Comparison of ENCODE assay signal across 10 cellular contexts in genomic region chr18:33210575-33211189, GRCh38.
DNase-seq lines count a peak whose midpoint lies in the region; ATAC-seq and TF ChIP-seq lines count a peak whose summit lies in the region.
"Had no signal": no experiment of that assay in that cellular context is flagged by ENCODE, and none has a peak within 500 bp of the region (broad histone marks: within the 10 kb centered on the region; RNA-seq: fewer than 3 reads in every experiment).

No MANE protein-coding gene starts in this region.

- H4K20me1 ChIP-seq in KMS-11 (ENCODE audit: insufficient read depth) = no peaks in the 10 kb centered on the region

- ATAC-seq in GM19463 (IDR thresholded peaks at IDR 0.05; ENCODE audit: unreplicated experiment) (no peak), HG03280 (IDR thresholded peaks at IDR 0.05; ENCODE audit: unreplicated experiment) (no peak)

- whole genome bisulfite sequencing in testis, 2 donors = 38 to 46% methylated on average over 6 of the region's 6 CpGs

- H3K4me2 ChIP-seq in KMS-11 = no peak overlapping the region

- TF ChIP-seq CTCF in GM12864 (IDR thresholded peaks at IDR 0.05; ENCODE audit: low read depth, low read length, missing control alignments) (peak; percentile 56), KMS-11 (conservative IDR thresholded peaks at IDR 0.05; ENCODE audit: low read depth, low read length) (peak; percentile 70; the same call in 1 of the 2 replicates), testis (IDR thresholded peaks at IDR 0.05) (peak in 2 of 3 experiments; percentile 11 to 46)

- DNase-seq in GM12864 (ENCODE audit: low read depth) (no peak), OCI-M1 (lab: John Stamatoyannopoulos, UW) (peak; percentile 77), fibroblast of gingiva (ENCODE audit: low read depth) (peak; percentile 3), testis (no peak)
- DNase-seq in activated T-cell treated with anti-CD3 and anti-CD28 coated beads, Interleukin-2, amount 50 U/mL, for 24 hours = no peak

- no peaks in the 10 kb centered on the region for H3K9me3 Mint-ChIP-seq in activated T-cell treated with anti-CD3 and anti-CD28 coated beads, Interleukin-2, amount 50 U/mL, for 24 hours
- H3K9me3 Mint-ChIP-seq: T-helper 1 cell treated with Interleukin-12 subunit alpha and Interleukin-12 subunit beta and Interleukin-4 antibody, amounts not matched to agents 30 μg/mL and 1 μg/mL, for 36 hours had no signal

- no peak for TF ChIP-seq POLR2A in testis (IDR thresholded peaks at IDR 0.05)

- H3K4me3 Mint-ChIP-seq in activated T-cell treated with anti-CD3 and anti-CD28 coated beads, Interleukin-2, amount 50 U/mL, for 24 hours = no peak overlapping the region
- H3K4me3 Mint-ChIP-seq: T-helper 1 cell treated with Interleukin-12 subunit alpha and Interleukin-12 subunit beta and Interleukin-4 antibody, amounts not matched to agents 30 μg/mL and 1 μg/mL, for 36 hours had no signal

- intact Hi-C loops in testis (cut with DNase I; ENCODE audit: low total_unique reads) = no loop called here

- H3K36me3 ChIP-seq in KMS-11 (ENCODE audit: insufficient read depth) = no peaks in the 10 kb centered on the region
- H3K36me3 ChIP-seq in testis (ENCODE audit: low read depth, missing control alignments) = no peaks in the 10 kb centered on the region
- H3K36me3 ChIP-seq: neutrophil had no signal

- H3K4me1 ChIP-seq in KMS-11 (ENCODE audit: low read depth, poor library complexity, severe bottlenecking) (no peaks in the 10 kb centered on the region), testis (no peaks in the 10 kb centered on the region)

- H3K4me3 ChIP-seq in GM12864 (ENCODE audit: low read depth, low read length) (no peak overlapping the region), KMS-11 (IDR thresholded peaks at IDR 0.05; ENCODE audit: insufficient read depth, low read depth, low read length) (no peak overlapping the region), testis (no peak overlapping the region)

- H3K4me1 Mint-ChIP-seq in activated T-cell treated with anti-CD3 and anti-CD28 coated beads, Interleukin-2, amount 50 U/mL, for 24 hours (ENCODE audit: low read depth) = no peaks in the 10 kb centered on the region

- H3K27me3 ChIP-seq in KMS-11 (ENCODE audit: insufficient read depth, low read depth) = no peaks in the 10 kb centered on the region
- no peaks in the 10 kb centered on the region for H3K27me3 ChIP-seq in testis
- H3K27me3 ChIP-seq: neutrophil had no signal

- H3K9ac ChIP-seq in KMS-11 = no peak overlapping the region

- no peak overlapping the region for H3K27ac ChIP-seq in KMS-11
- no peak overlapping the region for H3K27ac ChIP-seq in testis
- H3K27ac ChIP-seq: neutrophil had no signal

- no peak overlapping the region; the same call in 1 of the 2 replicates for H2AFZ ChIP-seq in KMS-11 (ENCODE audit: low read depth)

- no peaks in the 10 kb centered on the region for H3K36me3 Mint-ChIP-seq in activated T-cell treated with anti-CD3 and anti-CD28 coated beads, Interleukin-2, amount 50 U/mL, for 24 hours (ENCODE audit: low read depth)

- H3K27me3 Mint-ChIP-seq in activated T-cell treated with anti-CD3 and anti-CD28 coated beads, Interleukin-2, amount 50 U/mL, for 24 hours = no peaks in the 10 kb centered on the region

- H3K27ac Mint-ChIP-seq in activated T-cell treated with anti-CD3 and anti-CD28 coated beads, Interleukin-2, amount 50 U/mL, for 24 hours = no peak overlapping the region
- H3K27ac Mint-ChIP-seq: T-helper 1 cell treated with Interleukin-12 subunit alpha and Interleukin-12 subunit beta and Interleukin-4 antibody, amounts not matched to agents 30 μg/mL and 1 μg/mL, for 36 hours had no signal

- H3K79me2 ChIP-seq in KMS-11 (ENCODE audit: insufficient read depth, low read depth) = no peaks in the 10 kb centered on the region

- H3K9me3 ChIP-seq in testis = no peaks in the 10 kb centered on the region
- H3K9me3 ChIP-seq: neutrophil had no signal

Comparison
In these comparisons a context has a peak if more than half of its experiments do, and no peak if none do; other contexts are left out.
1. DNase-seq: peak in OCI-M1 (single experiment) and fibroblast of gingiva (single experiment); none in GM12864 (single experiment), testis (single experiment) and activated T-cell treated with anti-CD3 and anti-CD28 coated beads, Interleukin-2, amount 50 U/mL, for 24 hours (single experiment).
2. Peak in every context shown above with its lines, with median percentiles within 50 percentile points of each other: CTCF ChIP-seq.